In the genomic region with DNA sequence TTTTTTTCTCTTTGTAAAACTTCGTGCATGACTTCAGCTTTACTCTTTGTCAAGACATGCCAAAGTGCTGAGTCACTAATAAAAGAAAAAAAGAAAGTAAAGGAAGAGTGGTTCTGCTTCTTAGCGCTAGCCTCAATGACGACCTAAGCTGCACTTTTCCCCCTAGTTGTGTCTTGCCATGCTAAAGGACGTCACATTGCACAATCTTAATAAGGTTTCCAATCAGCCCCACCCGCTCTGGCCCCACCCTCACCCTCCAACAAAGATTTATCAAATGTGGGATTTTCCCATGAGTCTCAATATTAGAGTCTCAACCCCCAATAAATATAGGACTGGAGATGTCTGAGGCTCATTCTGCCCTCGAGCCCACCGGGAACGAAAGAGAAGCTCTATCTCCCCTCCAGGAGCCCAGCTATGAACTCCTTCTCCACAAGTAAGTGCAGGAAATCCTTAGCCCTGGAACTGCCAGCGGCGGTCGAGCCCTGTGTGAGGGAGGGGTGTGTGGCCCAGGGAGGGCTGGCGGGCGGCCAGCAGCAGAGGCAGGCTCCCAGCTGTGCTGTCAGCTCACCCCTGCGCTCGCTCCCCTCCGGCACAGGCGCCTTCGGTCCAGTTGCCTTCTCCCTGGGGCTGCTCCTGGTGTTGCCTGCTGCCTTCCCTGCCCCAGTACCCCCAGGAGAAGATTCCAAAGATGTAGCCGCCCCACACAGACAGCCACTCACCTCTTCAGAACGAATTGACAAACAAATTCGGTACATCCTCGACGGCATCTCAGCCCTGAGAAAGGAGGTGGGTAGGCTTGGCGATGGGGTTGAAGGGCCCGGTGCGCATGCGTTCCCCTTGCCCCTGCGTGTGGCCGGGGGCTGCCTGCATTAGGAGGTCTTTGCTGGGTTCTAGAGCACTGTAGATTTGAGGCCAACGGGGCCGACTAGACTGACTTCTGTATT, we compare ENCODE assay signal across 8 cellular contexts. TPM values are rescaled to one million over a fixed set of nuclear protein-coding genes. Genes with fewer than 3 reads are reported as not detected.
DNase-seq lines count a peak whose midpoint lies in the region; ATAC-seq, FAIRE-seq and TF ChIP-seq lines count a peak whose summit lies in the region.

A gene (plus strand): TSS at position 352 of the 944 bp plus-strand sequence. CDS start 63 bp downstream, at position 415.

- H3K27me3 ChIP-seq in MG63, result no peaks in the 10 kb centered on the region
- peaks cover 0 to 28% of the 10 kb centered on the region in 2 experiments; a peak in 4 of 5 replicates for H3K27me3 ChIP-seq in HepG2 (ENCODE audit: control insufficient read depth in 1 of 2, insufficient read depth in 2 of 2, low read length in 2 of 2)

- no peaks in the 10 kb centered on the region for H3K79me2 ChIP-seq in HepG2 (ENCODE audit: insufficient read depth, low read length)

- no TSS peak for BruUV-seq in HepG2 (replicated peaks; lab: Mats Ljungman, UMichigan)

- no peaks in the 10 kb centered on the region for H3K9me3 Mint-ChIP-seq in dendritic cell treated with granulocyte-macrophage colony-stimulating factor and Interleukin-4, amounts not matched to agents 40 ng/mL and 50 ng/mL, for 4 days
- no peaks in the 10 kb centered on the region for H3K9me3 Mint-ChIP-seq in stimulated activated naive B cell treated with anti-CD40 and anti-IgM and Interleukin-4, amounts not matched to agents 10 μg/mL and 1 μg/mL and 100 μg/mL, for 72 hours

- TF ChIP-seq CTCF in HepG2 (CRISPR knock-in tag; IDR thresholded peaks at IDR 0.05), result 0 out of 2 replicates have a peak, but pooled peaks have one; percentile 13

- peaks cover 13% of the 10 kb centered on the region for H3K27me3 Mint-ChIP-seq in dendritic cell treated with granulocyte-macrophage colony-stimulating factor and Interleukin-4, amounts not matched to agents 40 ng/mL and 50 ng/mL, for 4 days
- H3K27me3 Mint-ChIP-seq in stimulated activated naive B cell treated with anti-CD40 and anti-IgM and Interleukin-4, amounts not matched to agents 10 μg/mL and 1 μg/mL and 100 μg/mL, for 72 hours, result no peaks in the 10 kb centered on the region

- H3K4me2 ChIP-seq in HepG2 (ENCODE audit: low read depth, low read length), result peak within 1 kb of the TSS; percentile 54

- H3K9me3 ChIP-seq in MG63 (peaks cover 2% of the 10 kb centered on the region; the same call in 1 of the 2 replicates), HepG2 (ENCODE audit: low read length) (no peaks in the 10 kb centered on the region)

- ATAC-seq in SK-N-SH treated with all-trans-retinoic acid at 6 μM for 48 hours (peak; percentile 70), HepG2 (peak; percentile 80), GM18909 (IDR thresholded peaks at IDR 0.05; ENCODE audit: poor library complexity, unreplicated experiment) (no peak), HG03097 (IDR thresholded peaks at IDR 0.05; ENCODE audit: low FRiP score, unreplicated experiment) (no peak)
- ATAC-seq in stimulated activated naive B cell treated with anti-CD40 and anti-IgM and Interleukin-4, amounts not matched to agents 10 μg/mL and 1 μg/mL and 100 μg/mL, for 72 hours (replicated peaks), result peak; percentile 47 to 49

- no peak within 1 kb of the TSS for H2AFZ ChIP-seq in HepG2 (ENCODE audit: low read length)

- POLR2A ChIA-PET in HepG2 (lab: Yijun Ruan, JAX), result no interaction called here

- TF ChIP-seq EP300 in HepG2 (IDR thresholded peaks at IDR 0.05; ENCODE audit: low read depth in 2 of 2, low read length in 2 of 2), result no peak
- TF ChIP-seq EP300 in HepG2 (CRISPR knock-in tag; IDR thresholded peaks at IDR 0.05; ENCODE audit: borderline replicate concordance), result no peak

- no peak for TF ChIP-seq RAD21 in HepG2 (CRISPR knock-in tag; IDR thresholded peaks at IDR 0.05)

- 16% methylated on average over 15 of the region's 31 CpGs for WGBS in HepG2 (ENCODE audit: low lambda C conversion rate)

- H3K4me3 ChIP-seq in MG63, result peak within 1 kb of the TSS; percentile 49
- peak within 1 kb of the TSS in 1 of 3 experiments; percentile 5; a peak in 1 of 6 replicates for H3K4me3 ChIP-seq in HepG2 (replicated peaks in 1 of 3; ENCODE audit: insufficient read depth in 1 of 3, low read depth in 2 of 3, low read length in 3 of 3)

- peaks cover 4% of the 10 kb centered on the region for H3K36me3 ChIP-seq in MG63
- no peaks in the 10 kb centered on the region for H3K36me3 ChIP-seq in HepG2 (replicated peaks in 1 of 2; ENCODE audit: control insufficient read depth in 1 of 2, insufficient read depth in 2 of 2, low read length in 2 of 2)

- FAIRE-seq in HepG2 (lab: Jason Lieb, UNC), result no peak

- in situ Hi-C loops in HepG2 (cut with HindIII; ENCODE audit: extremely low pct_ligation_motif_present, low pct_unique_long_range_greater_than_20kb), result loop anchor here (5.0 kb wide), 2 partner anchors 165 to 330 kb away; no protein-coding TSS in a partner anchor

- CTCF ChIA-PET in HepG2 (lab: Yijun Ruan, JAX; ENCODE audit: low intra/inter-chr PET ratio, low total read pairs), result interaction anchor here (1.7 to 4.8 kb wide), 2 partner anchors 134 to 167 kb away, joined by 5 to 32 read pairs; no protein-coding TSS in a partner anchor

- peaks cover 22% of the 10 kb centered on the region for H3K36me3 Mint-ChIP-seq in dendritic cell treated with granulocyte-macrophage colony-stimulating factor and Interleukin-4, amounts not matched to agents 40 ng/mL and 50 ng/mL, for 4 days (ENCODE audit: low read depth)
- H3K36me3 Mint-ChIP-seq in stimulated activated naive B cell treated with anti-CD40 and anti-IgM and Interleukin-4, amounts not matched to agents 10 μg/mL and 1 μg/mL and 100 μg/mL, for 72 hours, result peaks cover 12 to 16% of the 10 kb centered on the region in 2 donors

- DNase-seq in DMS153 treated with DMSO at 0.1 percent for 48 hours (lab: John Stamatoyannopoulos, UW; ENCODE audit: unreplicated experiment), result peak; percentile 85
- DNase-seq in MG63, result peak; percentile 77
- DNase-seq in HepG2 (ENCODE audit: low spot score), result peak; percentile 6
- peak; percentile 46 for DNase-seq in stimulated activated naive B cell treated with anti-CD40 and anti-IgM and Interleukin-4, amounts not matched to agents 10 μg/mL and 1 μg/mL and 100 μg/mL, for 72 hours

- H3K27ac ChIP-seq in HepG2 (ENCODE audit: extremely low read length, insufficient read depth, low read length), result no peak within 1 kb of the TSS

- peaks cover 61% of the 10 kb centered on the region for H3K4me1 Mint-ChIP-seq in dendritic cell treated with granulocyte-macrophage colony-stimulating factor and Interleukin-4, amounts not matched to agents 40 ng/mL and 50 ng/mL, for 4 days (ENCODE audit: low read depth)
- H3K4me1 Mint-ChIP-seq in stimulated activated naive B cell treated with anti-CD40 and anti-IgM and Interleukin-4, amounts not matched to agents 10 μg/mL and 1 μg/mL and 100 μg/mL, for 72 hours, result peaks cover 50 to 86% of the 10 kb centered on the region in 2 donors

- no peak within 1 kb of the TSS for H3K9ac ChIP-seq in HepG2 (ENCODE audit: insufficient read depth, low read depth, low read length)

- H3K4me3 Mint-ChIP-seq in dendritic cell treated with granulocyte-macrophage colony-stimulating factor and Interleukin-4, amounts not matched to agents 40 ng/mL and 50 ng/mL, for 4 days, result peak within 1 kb of the TSS; percentile 79
- H3K4me3 Mint-ChIP-seq in stimulated activated naive B cell treated with anti-CD40 and anti-IgM and Interleukin-4, amounts not matched to agents 10 μg/mL and 1 μg/mL and 100 μg/mL, for 72 hours, result peak within 1 kb of the TSS; percentile 88 to 92

- no peak for TF ChIP-seq POLR2A in HepG2 (IDR thresholded peaks at IDR 0.05; ENCODE audit: insufficient read depth in 1 of 2, low read depth in 2 of 2, low read length in 2 of 2)

- no peaks in the 10 kb centered on the region for H4K20me1 ChIP-seq in HepG2 (ENCODE audit: insufficient read depth, low read length)

- peaks cover 21% of the 10 kb centered on the region for H3K4me1 ChIP-seq in HepG2 (ENCODE audit: insufficient read depth, low read length)

- intact Hi-C loops in dendritic cell treated with granulocyte-macrophage colony-stimulating factor and Interleukin-4, amounts not matched to agents 40 ng/mL and 50 ng/mL, for 4 days (cut with micrococcal nuclease), result loop anchor here (5.0 kb wide), 1 partner anchor 55 kb away; no protein-coding TSS in a partner anchor
- intact Hi-C loops in HepG2 (cut with micrococcal nuclease; ENCODE audit: unreplicated experiment), result loop anchor here (5.0 kb wide), 2 partner anchors 55 to 130 kb away; no protein-coding TSS in a partner anchor

- peak within 1 kb of the TSS; percentile 99 for H3K27ac Mint-ChIP-seq in dendritic cell treated with granulocyte-macrophage colony-stimulating factor and Interleukin-4, amounts not matched to agents 40 ng/mL and 50 ng/mL, for 4 days
- peak within 1 kb of the TSS; percentile 89 for H3K27ac Mint-ChIP-seq in stimulated activated naive B cell treated with anti-CD40 and anti-IgM and Interleukin-4, amounts not matched to agents 10 μg/mL and 1 μg/mL and 100 μg/mL, for 72 hours

TF ChIP-seq in SK-N-SH treated with all-trans-retinoic acid at 6 μM for 48 hours, 23 proteins besides CTCF, POLR2A, EP300 and RAD21 (continues in another document):
- TF ChIP-seq BACH2 (CRISPR knock-in tag; IDR thresholded peaks at IDR 0.05; ENCODE audit: borderline replicate concordance), result no peak

TF ChIP-seq in HepG2, 621 proteins besides CTCF, POLR2A, EP300 and RAD21 (continues in another document):
- no peak for TF ChIP-seq AGO2 (optimal IDR thresholded peaks at IDR 0.05; ENCODE audit: low read depth, low read length)

RNA-seq across cellular contexts. Expression of the gene that starts here (rescaled TPM):
- total RNA-seq in MG63 (2014; rRNA removed; shearing (Covaris generic); ENCODE audit: low replicate concordance), result 5.2 and 13.7 TPM in 2 replicates
- not detected in 2 replicates for total RNA-seq in HepG2 (2016; rRNA removed; fragmentation: Illumina TruSeq; extraction: Trizol)
- not detected in 2 replicates for total RNA-seq in HepG2 (2016; cell fraction: cytosol; rRNA removed; fragmentation: Illumina TruSeq; extraction: Trizol; ENCODE audit: low read depth)
- not detected in 2 replicates for total RNA-seq in HepG2 (2016; cell fraction: insoluble cytoplasmic fraction; rRNA removed; fragmentation: Illumina TruSeq; extraction: Trizol)
- total RNA-seq in HepG2 (2016; cell fraction: membrane; rRNA removed; fragmentation: Illumina TruSeq; extraction: Trizol), result not detected in 2 replicates
- not detected in 2 replicates for total RNA-seq in HepG2 (2016; cell fraction: nucleus; rRNA removed; fragmentation: Illumina TruSeq; extraction: Trizol)
- not detected in 2 replicates for polyA plus RNA-seq in HepG2 (2011; rRNA removed)
- not detected in 2 replicates for polyA plus RNA-seq in HepG2 (2011; cell fraction: cytosol; rRNA removed)
- not detected in 2 replicates for polyA plus RNA-seq in HepG2 (2011; cell fraction: nucleus; rRNA removed)
- polyA plus RNA-seq in HepG2 (2012), result not detected in 2 replicates
- polyA plus RNA-seq in HepG2 (2016; cell fraction: cytosol; fragmentation: Illumina TruSeq; extraction: Trizol; ENCODE audit: low read depth), result not detected in 2 replicates
- polyA plus RNA-seq in HepG2 (2016; cell fraction: insoluble cytoplasmic fraction; fragmentation: Illumina TruSeq; extraction: Trizol; ENCODE audit: low read depth), result not detected in 2 replicates
- not detected in 2 replicates for polyA plus RNA-seq in HepG2 (2016; cell fraction: membrane; fragmentation: Illumina TruSeq; extraction: Trizol; ENCODE audit: low read depth)
- not detected in 2 replicates for polyA plus RNA-seq in HepG2 (2016; cell fraction: nucleus; fragmentation: Illumina TruSeq; extraction: Trizol; ENCODE audit: insufficient read depth, low read depth)
- polyA minus RNA-seq in HepG2 (2011; rRNA and poly(A)+ RNA removed; ENCODE audit: low replicate concordance), result 3.8 TPM in 1 of 2 replicates, not detected in the other
- not detected in 2 replicates for polyA minus RNA-seq in HepG2 (2011; cell fraction: cytosol; rRNA and poly(A)+ RNA removed)
- polyA minus RNA-seq in HepG2 (2011; cell fraction: nucleus; rRNA and poly(A)+ RNA removed), result not detected in 2 replicates

Comparison
In these comparisons a context has a peak if more than half of its experiments do, and no peak if none do; other contexts are left out.
1. DNase-seq: peak in every context shown above with its lines; median percentile 85 in DMS153 treated with DMSO at 0.1 percent for 48 hours; 77 in MG63; 46 in stimulated activated naive B cell treated with anti-CD40 and anti-IgM and Interleukin-4, amounts not matched to agents 10 μg/mL and 1 μg/mL and 100 μg/mL, for 72 hours; 6 in HepG2.
2. ATAC-seq: peak in SK-N-SH treated with all-trans-retinoic acid at 6 μM for 48 hours (single experiment), HepG2 (single experiment) and stimulated activated naive B cell treated with anti-CD40 and anti-IgM and Interleukin-4, amounts not matched to agents 10 μg/mL and 1 μg/mL and 100 μg/mL, for 72 hours (2 of 2); none in GM18909 (single experiment) and HG03097 (single experiment).